Comparison of ENCODE assay signal across 7 cellular contexts in genomic region chr4:173334891-173335754, GRCh38. TPM values are rescaled to one million over a fixed set of nuclear protein-coding genes. Genes with fewer than 3 reads are reported as not detected.
DNase-seq lines count a peak whose midpoint lies in the region; ATAC-seq and TF ChIP-seq lines count a peak whose summit lies in the region.

No MANE protein-coding gene starts in this region.

- peaks cover 42% of the 10 kb centered on the region for H3K79me2 ChIP-seq in OCI-LY1 (ENCODE audit: insufficient read depth, low read length)

- H3K4me2 ChIP-seq in OCI-LY1 (ENCODE audit: low read length), result peak overlapping the region; percentile 68

- peak overlapping the region; percentile 84 to 99 (median 98) for H3K27ac Mint-ChIP-seq in IgD-negative memory B cell
- H3K27ac Mint-ChIP-seq in activated naive CD4-positive, alpha-beta T cell treated with anti-CD3 and anti-CD28 coated beads, Interleukin-2, amount 50 U/mL, for 24 hours, result no peak overlapping the region

- ATAC-seq in GM21786 (IDR thresholded peaks at IDR 0.05; ENCODE audit: unreplicated experiment) (peak; percentile 31), Right ventricle myocardium inferior (peak; percentile 57)

- WGBS in ovary, 3 donors, result 2 to 3% (median 2%) methylated on average over 45 to 52 of the region's 52 CpGs

- H3K36me3 Mint-ChIP-seq in IgD-negative memory B cell, result peaks cover 2% of the 10 kb centered on the region
- H3K36me3 Mint-ChIP-seq in activated naive CD4-positive, alpha-beta T cell treated with anti-CD3 and anti-CD28 coated beads, Interleukin-2, amount 50 U/mL, for 24 hours, result peaks cover 7% of the 10 kb centered on the region

- H4K20me1 ChIP-seq in OCI-LY1 (ENCODE audit: insufficient read depth, low read length), result no peaks in the 10 kb centered on the region

- H3K27ac ChIP-seq in OCI-LY1 (ENCODE audit: low read depth, low read length, poor library complexity, severe bottlenecking), result peak overlapping the region; percentile 92
- H3K27ac ChIP-seq in ovary, result peak overlapping the region; percentile 37 to 40

- no peaks in the 10 kb centered on the region for H3K9me3 Mint-ChIP-seq in IgD-negative memory B cell
- no peaks in the 10 kb centered on the region for H3K9me3 Mint-ChIP-seq in activated naive CD4-positive, alpha-beta T cell treated with anti-CD3 and anti-CD28 coated beads, Interleukin-2, amount 50 U/mL, for 24 hours

- H3K4me3 ChIP-seq in GM06990 (replicated peaks; ENCODE audit: low read depth, low read length), result peak overlapping the region; percentile 99
- peak overlapping the region; percentile 71 for H3K4me3 ChIP-seq in OCI-LY1 (ENCODE audit: low read depth, low read length, poor library complexity, severe bottlenecking)
- peak overlapping the region; percentile 83 for H3K4me3 ChIP-seq in ovary

- TF ChIP-seq EP300 in ovary (IDR thresholded peaks at IDR 0.05), result no peak

- H3K4me1 Mint-ChIP-seq in IgD-negative memory B cell, result peaks cover 12 to 19% (median 16%) of the 10 kb centered on the region in 3 donors
- peaks cover 29% of the 10 kb centered on the region for H3K4me1 Mint-ChIP-seq in activated naive CD4-positive, alpha-beta T cell treated with anti-CD3 and anti-CD28 coated beads, Interleukin-2, amount 50 U/mL, for 24 hours

- H3K36me3 ChIP-seq in GM06990 (ENCODE audit: control insufficient read depth, insufficient read depth, low read length), result no peaks in the 10 kb centered on the region; the same call in none of the 2 replicates
- H3K36me3 ChIP-seq in OCI-LY1 (ENCODE audit: insufficient read depth, low read length), result peaks cover 33% of the 10 kb centered on the region
- no peaks in the 10 kb centered on the region for H3K36me3 ChIP-seq in ovary

- peak overlapping the region; percentile 93 for H3K9ac ChIP-seq in OCI-LY1 (ENCODE audit: low read length)

- no peak for TF ChIP-seq POLR2A in ovary (IDR thresholded peaks at IDR 0.05)

- peaks cover 2% of the 10 kb centered on the region for H3K27me3 Mint-ChIP-seq in IgD-negative memory B cell
- peaks cover 13% of the 10 kb centered on the region for H3K27me3 Mint-ChIP-seq in activated naive CD4-positive, alpha-beta T cell treated with anti-CD3 and anti-CD28 coated beads, Interleukin-2, amount 50 U/mL, for 24 hours

- intact Hi-C loops in Right ventricle myocardium inferior (cut with DNase I) (loop anchor here (1.0 to 5.0 kb wide), 2 partner anchors 35 to 77 kb away; partner anchors contain the start of gene SAP30), ovary (cut with DNase I) (loop anchor here in 3 of 4 donors (1.0 to 5.0 kb wide), 3 partner anchors 34 to 37 kb away; partner anchors contain the start of gene SAP30 (in 2 of the 3))

- no peaks in the 10 kb centered on the region for H3K9me2 ChIP-seq in OCI-LY1 (ENCODE audit: low read depth, low read length)

- H3K4me3 Mint-ChIP-seq in IgD-negative memory B cell, result peak overlapping the region; percentile 94 to 100 (median 99)
- H3K4me3 Mint-ChIP-seq in activated naive CD4-positive, alpha-beta T cell treated with anti-CD3 and anti-CD28 coated beads, Interleukin-2, amount 50 U/mL, for 24 hours, result peak overlapping the region; percentile 95

- no peaks in the 10 kb centered on the region for H3K27me3 ChIP-seq in GM06990 (replicated peaks; ENCODE audit: control insufficient read depth, insufficient read depth, low read length)
- no peaks in the 10 kb centered on the region for H3K27me3 ChIP-seq in OCI-LY1 (ENCODE audit: insufficient read depth, low read length)
- no peaks in the 10 kb centered on the region for H3K27me3 ChIP-seq in ovary

- H3K4me1 ChIP-seq in OCI-LY1 (ENCODE audit: insufficient read depth, low read length, severe bottlenecking) (peaks cover 48% of the 10 kb centered on the region), ovary (ENCODE audit: insufficient read depth) (peaks cover 2% of the 10 kb centered on the region)

- no peak overlapping the region for H2AFZ ChIP-seq in OCI-LY1 (ENCODE audit: low read length)

- DNase-seq in GM06990 (ENCODE audit: extremely low read depth, insufficient read length), result peak; percentile 80
- DNase-seq in Right ventricle myocardium inferior (ENCODE audit: missing footprints), result peak; percentile 76
- DNase-seq in ovary, result peak; percentile 39 to 78 (median 63)

- no peaks in the 10 kb centered on the region for H3K9me3 ChIP-seq in OCI-LY1 (ENCODE audit: low read length)
- no peaks in the 10 kb centered on the region for H3K9me3 ChIP-seq in ovary

- H3F3A ChIP-seq in OCI-LY1 (ENCODE audit: insufficient read depth, low read length), result no peaks in the 10 kb centered on the region

- TF ChIP-seq CTCF in GM06990 (IDR thresholded peaks at IDR 0.05; ENCODE audit: insufficient read depth, low read length, poor library complexity, severe bottlenecking) (no peak), OCI-LY1 (IDR thresholded peaks at IDR 0.05; ENCODE audit: low read length) (no peak), ovary (IDR thresholded peaks at IDR 0.05) (no peak)

RNA-seq across cellular contexts. Expression of gene HMGB2, which starts 1.0 kb away (rescaled TPM):
- 128 TPM for polyA plus RNA-seq in IgD-negative memory B cell
- 42.1 TPM for total RNA-seq in Right ventricle myocardium inferior
- 100 to 1,000 TPM in 1 of 7 donors, 10 to 100 TPM in 6; 47.2 to 131 (median 63.5) TPM for total RNA-seq in ovary
- polyA plus RNA-seq in ovary, result 100 to 1,000 TPM in 1 of 2 donors, 10 to 100 TPM in 1; 94.7 to 157 TPM

RNA-seq across cellular contexts. Expression of gene SAP30, which starts 35.6 kb away (rescaled TPM):
- polyA plus RNA-seq in IgD-negative memory B cell (2.5 TPM), ovary (10 to 100 TPM; 10.7 to 14.0 TPM)
- total RNA-seq in Right ventricle myocardium inferior (14.6 TPM), ovary (10 to 100 TPM; 14.8 to 32.3 (median 17.1) TPM)

Comparison
In these comparisons a context has a peak if more than half of its experiments do, and no peak if none do; other contexts are left out.
1. Peak in every context shown above with its lines: DNase-seq, ATAC-seq, H3K4me3 ChIP-seq and H3K27ac ChIP-seq.